In the genomic region with DNA sequence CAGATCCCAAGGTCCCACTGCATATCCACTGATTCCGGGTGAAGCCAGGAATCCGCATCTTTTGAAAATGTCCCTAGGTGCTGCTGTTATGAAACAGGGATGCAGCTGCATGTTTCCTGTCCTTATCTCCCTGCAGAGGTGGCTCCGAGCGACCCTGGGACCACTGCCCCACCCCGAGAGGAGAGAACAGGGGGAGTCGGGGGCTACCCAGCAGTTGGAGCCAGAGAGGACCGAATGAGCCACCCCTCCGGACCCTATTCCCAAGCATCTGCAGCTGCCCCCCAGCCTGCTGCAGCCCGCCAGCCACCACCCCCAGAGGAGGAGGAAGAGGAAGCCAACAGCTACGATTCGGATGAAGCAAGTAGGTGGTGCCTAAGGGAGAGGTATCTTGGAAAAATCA, we compare ENCODE assay signal across 35 cellular contexts.
"Had no signal": no experiment of that assay in that cellular context is flagged by ENCODE, and none has a peak within 500 bp of the region (broad histone marks: within the 10 kb centered on the region; RNA-seq: fewer than 3 reads in every experiment).

No MANE protein-coding gene starts in this region.

- H3K27ac Mint-ChIP-seq: activated B cell treated with CpG ODN at 0.5 μM for 24 hours; activated CD4-positive, alpha-beta memory T cell treated with anti-CD3 and anti-CD28 coated beads, Interleukin-2, amount 10 ng/mL, durations not matched to agents 7 days and 5 days; activated CD4-positive, alpha-beta T cell treated with anti-CD3 and anti-CD28 coated beads, Interleukin-2, amount 10 ng/mL, durations not matched to agents 7 days and 5 days; activated CD8-positive, alpha-beta memory T cell treated with anti-CD3 and anti-CD28 coated beads, Interleukin-2, amount 10 ng/mL, durations not matched to agents 7 days and 5 days; activated CD8-positive, alpha-beta T cell treated with anti-CD3 and anti-CD28 coated beads, Interleukin-2, amount 10 ng/mL, durations not matched to agents 7 days and 5 days; activated naive CD4-positive, alpha-beta T cell treated with anti-CD3 and anti-CD28 coated beads, Interleukin-2, amount 10 ng/mL, durations not matched to agents 7 days and 5 days; activated naive CD4-positive, alpha-beta T cell treated with anti-CD3 and anti-CD28 coated beads, Interleukin-2, amount 50 U/mL, for 24 hours; activated naive CD8-positive, alpha-beta T cell; activated naive CD8-positive, alpha-beta T cell treated with anti-CD3 and anti-CD28 coated beads, Interleukin-2, amount 10 ng/mL, durations not matched to agents 7 days and 5 days; activated naive CD8-positive, alpha-beta T cell treated with anti-CD3 and anti-CD28 coated beads, Interleukin-2, amount 50 U/mL, for 24 hours; activated T-cell treated with anti-CD3 and anti-CD28 coated beads, Interleukin-2, amount 50 U/mL, for 24 hours; activated T-helper 2 cell treated with anti-CD3 and anti-CD28 coated beads, Interferon-gamma antibody, Interleukin-2, Interleukin-4, amounts not matched to agents 10 μg/mL and 5 μg/mL and 100 μg/mL, durations not matched to agents 14 hours and 24 hours and 36 hours; T-helper 1 cell treated with Interleukin-12 subunit alpha and Interleukin-12 subunit beta and Interleukin-4 antibody, amounts not matched to agents 30 μg/mL and 1 μg/mL, for 36 hours; T-helper 2 cell treated with Interferon-gamma antibody and Interleukin-4, amounts not matched to agents 5 μg/mL and 100 μg/mL, for 36 hours had no signal

- H3K4me3 ChIP-seq: body of pancreas, breast epithelium had no signal

- H3K4me1 Mint-ChIP-seq: activated B cell treated with CpG ODN at 0.5 μM for 24 hours; activated CD4-positive, alpha-beta memory T cell treated with anti-CD3 and anti-CD28 coated beads, Interleukin-2, amount 10 ng/mL, durations not matched to agents 7 days and 5 days; activated CD4-positive, alpha-beta T cell treated with anti-CD3 and anti-CD28 coated beads, Interleukin-2, amount 10 ng/mL, durations not matched to agents 7 days and 5 days; activated CD8-positive, alpha-beta memory T cell treated with anti-CD3 and anti-CD28 coated beads, Interleukin-2, amount 10 ng/mL, durations not matched to agents 7 days and 5 days; activated naive CD4-positive, alpha-beta T cell treated with anti-CD3 and anti-CD28 coated beads, Interleukin-2, amount 10 ng/mL, durations not matched to agents 7 days and 5 days; activated naive CD4-positive, alpha-beta T cell treated with anti-CD3 and anti-CD28 coated beads, Interleukin-2, amount 50 U/mL, for 24 hours; activated naive CD8-positive, alpha-beta T cell treated with anti-CD3 and anti-CD28 coated beads, Interleukin-2, amount 10 ng/mL, durations not matched to agents 7 days and 5 days; activated naive CD8-positive, alpha-beta T cell treated with anti-CD3 and anti-CD28 coated beads, Interleukin-2, amount 50 U/mL, for 24 hours had no signal

- H3K27me3 ChIP-seq: body of pancreas had no signal

- H3K27ac ChIP-seq: body of pancreas, brain microvascular endothelial cell, breast epithelium, VCaP had no signal

- DNase-seq: activated B cell treated with CpG ODN at 0.5 μM for 24 hours; activated CD4-positive, alpha-beta memory T cell treated with anti-CD3 and anti-CD28 coated beads, Interleukin-2, amount 10 ng/mL, durations not matched to agents 7 days and 5 days; activated CD4-positive, alpha-beta T cell treated with anti-CD3 and anti-CD28 coated beads for 4 hours; activated CD4-positive, alpha-beta T cell treated with anti-CD3 and anti-CD28 coated beads, Interleukin-2, amount 10 ng/mL, durations not matched to agents 7 days and 5 days; activated CD4-positive, alpha-beta T cell treated with anti-CD3 and anti-CD28 coated beads, Interleukin-2, amount 50 U/mL, for 48 hours; activated CD4-positive, CD25-positive, alpha-beta regulatory T cell treated with anti-CD3 and anti-CD28 coated beads, Interleukin-2, amount 50 U/mL, for 72 hours; activated CD8-positive, alpha-beta memory T cell treated with anti-CD3 and anti-CD28 coated beads for 24 hours; activated CD8-positive, alpha-beta memory T cell treated with anti-CD3 and anti-CD28 coated beads, Interleukin-2, amount 10 ng/mL, durations not matched to agents 7 days and 5 days; activated CD8-positive, alpha-beta memory T cell treated with anti-CD3 and anti-CD28 coated beads, Interleukin-2, amount 50 U/mL, for 48 hours; activated CD8-positive, alpha-beta T cell treated with anti-CD3 and anti-CD28 coated beads, Interleukin-2, amount 10 ng/mL, durations not matched to agents 7 days and 5 days; activated effector memory CD4-positive, alpha-beta T cell treated with Interleukin-2 at 50 U/mL for 16 hours; activated gamma-delta T cell; activated naive CD4-positive, alpha-beta T cell treated with anti-CD3 and anti-CD28 coated beads, Interleukin-2, amount 10 ng/mL, durations not matched to agents 7 days and 5 days; activated naive CD4-positive, alpha-beta T cell treated with Interleukin-2 at 50 U/mL for 16 hours; activated naive CD8-positive, alpha-beta T cell treated with anti-CD3 and anti-CD28 coated beads, Interleukin-2, amount 10 ng/mL, durations not matched to agents 7 days and 5 days; activated naive CD8-positive, alpha-beta T cell treated with anti-CD3 and anti-CD28 coated beads, Interleukin-2, amount 50 U/mL, for 24 hours; activated T-cell treated with anti-CD3 and anti-CD28 coated beads, Interleukin-2, amount 50 U/mL, for 24 hours; activated T-cell treated with anti-CD3 and anti-CD28 coated beads, Interleukin-2, amount 50 U/mL, for 48 hours; amygdala; aorta; body of pancreas; brain microvascular endothelial cell; central memory CD4-positive, alpha-beta T cell; T-helper 1 cell; T-helper 2 cell; T-helper 9 cell had no signal

- H3K9me3 Mint-ChIP-seq: activated B cell treated with CpG ODN at 0.5 μM for 24 hours; activated CD4-positive, alpha-beta memory T cell treated with anti-CD3 and anti-CD28 coated beads, Interleukin-2, amount 10 ng/mL, durations not matched to agents 7 days and 5 days; activated CD4-positive, alpha-beta T cell treated with anti-CD3 and anti-CD28 coated beads, Interleukin-2, amount 10 ng/mL, durations not matched to agents 7 days and 5 days; activated naive CD4-positive, alpha-beta T cell treated with anti-CD3 and anti-CD28 coated beads, Interleukin-2, amount 10 ng/mL, durations not matched to agents 7 days and 5 days; activated naive CD4-positive, alpha-beta T cell treated with anti-CD3 and anti-CD28 coated beads, Interleukin-2, amount 50 U/mL, for 24 hours; activated naive CD8-positive, alpha-beta T cell treated with anti-CD3 and anti-CD28 coated beads, Interleukin-2, amount 10 ng/mL, durations not matched to agents 7 days and 5 days; activated naive CD8-positive, alpha-beta T cell treated with anti-CD3 and anti-CD28 coated beads, Interleukin-2, amount 50 U/mL, for 24 hours; activated T-cell treated with anti-CD3 and anti-CD28 coated beads, Interleukin-2, amount 50 U/mL, for 24 hours; activated T-helper 2 cell treated with anti-CD3 and anti-CD28 coated beads, Interferon-gamma antibody, Interleukin-2, Interleukin-4, amounts not matched to agents 10 μg/mL and 5 μg/mL and 100 μg/mL, durations not matched to agents 14 hours and 24 hours and 36 hours; T-helper 1 cell treated with Interleukin-12 subunit alpha and Interleukin-12 subunit beta and Interleukin-4 antibody, amounts not matched to agents 30 μg/mL and 1 μg/mL, for 36 hours; T-helper 2 cell treated with Interferon-gamma antibody and Interleukin-4, amounts not matched to agents 5 μg/mL and 100 μg/mL, for 36 hours had no signal

- H3K9me3 ChIP-seq: body of pancreas, breast epithelium had no signal

- H3K4me1 ChIP-seq: body of pancreas, breast epithelium had no signal

- H3K36me3 ChIP-seq: brain microvascular endothelial cell, breast epithelium had no signal

- H3K36me3 Mint-ChIP-seq: activated CD8-positive, alpha-beta memory T cell treated with anti-CD3 and anti-CD28 coated beads, Interleukin-2, amount 10 ng/mL, durations not matched to agents 7 days and 5 days; activated naive CD4-positive, alpha-beta T cell treated with anti-CD3 and anti-CD28 coated beads, Interleukin-2, amount 10 ng/mL, durations not matched to agents 7 days and 5 days; activated naive CD4-positive, alpha-beta T cell treated with anti-CD3 and anti-CD28 coated beads, Interleukin-2, amount 50 U/mL, for 24 hours; activated naive CD8-positive, alpha-beta T cell; activated naive CD8-positive, alpha-beta T cell treated with anti-CD3 and anti-CD28 coated beads, Interleukin-2, amount 10 ng/mL, durations not matched to agents 7 days and 5 days had no signal

- FAIRE-seq: astrocyte, TTC549 had no signal

- H3K4me3 Mint-ChIP-seq: activated B cell treated with CpG ODN at 0.5 μM for 24 hours; activated CD4-positive, alpha-beta memory T cell treated with anti-CD3 and anti-CD28 coated beads, Interleukin-2, amount 10 ng/mL, durations not matched to agents 7 days and 5 days; activated CD4-positive, alpha-beta T cell treated with anti-CD3 and anti-CD28 coated beads, Interleukin-2, amount 10 ng/mL, durations not matched to agents 7 days and 5 days; activated CD8-positive, alpha-beta memory T cell treated with anti-CD3 and anti-CD28 coated beads, Interleukin-2, amount 10 ng/mL, durations not matched to agents 7 days and 5 days; activated CD8-positive, alpha-beta T cell treated with anti-CD3 and anti-CD28 coated beads, Interleukin-2, amount 10 ng/mL, durations not matched to agents 7 days and 5 days; activated naive CD4-positive, alpha-beta T cell treated with anti-CD3 and anti-CD28 coated beads, Interleukin-2, amount 10 ng/mL, durations not matched to agents 7 days and 5 days; activated naive CD4-positive, alpha-beta T cell treated with anti-CD3 and anti-CD28 coated beads, Interleukin-2, amount 50 U/mL, for 24 hours; activated naive CD8-positive, alpha-beta T cell; activated naive CD8-positive, alpha-beta T cell treated with anti-CD3 and anti-CD28 coated beads, Interleukin-2, amount 10 ng/mL, durations not matched to agents 7 days and 5 days; activated naive CD8-positive, alpha-beta T cell treated with anti-CD3 and anti-CD28 coated beads, Interleukin-2, amount 50 U/mL, for 24 hours; activated T-cell treated with anti-CD3 and anti-CD28 coated beads, Interleukin-2, amount 50 U/mL, for 24 hours; T-helper 1 cell treated with Interleukin-12 subunit alpha and Interleukin-12 subunit beta and Interleukin-4 antibody, amounts not matched to agents 30 μg/mL and 1 μg/mL, for 36 hours; T-helper 2 cell treated with Interferon-gamma antibody and Interleukin-4, amounts not matched to agents 5 μg/mL and 100 μg/mL, for 36 hours had no signal

- ATAC-seq: activated CD8-positive, alpha-beta memory T cell treated with anti-CD3 and anti-CD28 coated beads, Interleukin-2, amount 10 ng/mL, durations not matched to agents 7 days and 5 days; activated CD8-positive, alpha-beta T cell treated with anti-CD3 and anti-CD28 coated beads, Interleukin-2, amount 10 ng/mL, durations not matched to agents 7 days and 5 days; activated naive CD8-positive, alpha-beta T cell treated with anti-CD3 and anti-CD28 coated beads, Interleukin-2, amount 50 U/mL, for 24 hours; body of pancreas had no signal
